In the genomic region with DNA sequence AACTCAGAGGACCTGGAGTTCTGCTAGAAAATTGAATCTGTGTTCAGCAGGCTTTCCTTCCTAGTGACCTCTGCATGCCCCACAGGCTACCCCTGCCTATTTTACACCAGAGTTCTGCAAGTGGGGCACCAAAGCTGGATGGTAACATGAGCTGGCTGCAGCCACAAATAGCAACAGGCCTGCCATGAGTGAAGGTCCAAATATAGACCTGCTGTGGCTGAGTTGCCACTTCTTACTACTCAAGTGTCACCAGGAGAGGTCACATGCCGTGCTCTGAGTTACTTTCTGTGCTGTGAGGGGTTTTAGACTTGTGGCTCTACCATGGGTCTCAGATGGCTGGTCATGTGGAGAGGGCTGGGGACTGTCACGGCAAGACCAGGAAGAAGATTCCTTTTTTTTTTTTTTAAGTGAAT, we compare ENCODE assay signal across 10 cellular contexts. TPM values are rescaled to one million over a fixed set of nuclear protein-coding genes. Genes with fewer than 3 reads are reported as not detected.
DNase-seq lines count a peak whose midpoint lies in the region; ATAC-seq and TF ChIP-seq lines count a peak whose summit lies in the region.
"Had no signal": no experiment of that assay in that cellular context is flagged by ENCODE, and none has a peak within 500 bp of the region (broad histone marks: within the 10 kb centered on the region; RNA-seq: fewer than 3 reads in every experiment).

FSD2 (minus strand) TSS at position 76 of the 413 bp plus-strand sequence. CDS start 18,679 bp downstream, outside the sequence.

- no peaks in the 10 kb centered on the region for H3K9me3 ChIP-seq in right atrium auricular region
- H3K9me3 ChIP-seq in stomach, result no peaks in the 10 kb centered on the region
- no peaks in the 10 kb centered on the region for H3K9me3 ChIP-seq in testis
- H3K9me3 ChIP-seq in colonic mucosa, result no peaks in the 10 kb centered on the region
- H3K9me3 ChIP-seq: thoracic aorta had no signal

- TF ChIP-seq CTCF in right atrium auricular region (IDR thresholded peaks at IDR 0.05), result no peak
- TF ChIP-seq CTCF in stomach (IDR thresholded peaks at IDR 0.05), result no peak
- TF ChIP-seq CTCF in testis (IDR thresholded peaks at IDR 0.05), result no peak
- TF ChIP-seq CTCF in colonic mucosa (IDR thresholded peaks at IDR 0.05), result no peak

- intact Hi-C loops in stomach (cut with DNase I; ENCODE audit: low total_unique reads) (no loop called here), testis (cut with DNase I; ENCODE audit: low total_unique reads) (no loop called here), colonic mucosa (cut with DNase I) (loop anchor here (10.0 kb wide), 1 partner anchor 261 kb away; the partner anchor contains the start of gene RPS17)

- in situ Hi-C loops in KBM-7 (cut with MboI; ENCODE audit: low pct_unique_long_range_greater_than_20kb, low sequenced_read_pairs), result no loop called here

- no peak for TF ChIP-seq POLR2A in stomach (IDR thresholded peaks at IDR 0.05)
- TF ChIP-seq POLR2A in testis (IDR thresholded peaks at IDR 0.05), result no peak

- no peaks in the 10 kb centered on the region for H3K36me3 ChIP-seq in right atrium auricular region
- no peaks in the 10 kb centered on the region for H3K36me3 ChIP-seq in stomach
- no peaks in the 10 kb centered on the region for H3K36me3 ChIP-seq in testis (ENCODE audit: low read depth, missing control alignments)
- H3K36me3 ChIP-seq in colonic mucosa, result no peaks in the 10 kb centered on the region
- H3K36me3 ChIP-seq: thoracic aorta had no signal

- ATAC-seq in GM18498 (IDR thresholded peaks at IDR 0.05; ENCODE audit: unreplicated experiment) (peak; percentile 50), GM21737 (IDR thresholded peaks at IDR 0.05; ENCODE audit: unreplicated experiment) (peak; percentile 58)

- no peak within 1 kb of the TSS for H3K9ac ChIP-seq in colonic mucosa (ENCODE audit: low read depth in 2 of 2, low read length in 2 of 2)

- H3K27me3 ChIP-seq in right atrium auricular region, result no peaks in the 10 kb centered on the region
- no peaks in the 10 kb centered on the region for H3K27me3 ChIP-seq in stomach
- H3K27me3 ChIP-seq in testis, result no peaks in the 10 kb centered on the region
- H3K27me3 ChIP-seq in colonic mucosa, result no peaks in the 10 kb centered on the region

- 73 to 88% (median 84%) methylated on average over 2 of the region's 2 CpGs for WGBS in stomach, 5 donors
- 72 to 92% methylated on average over 2 of the region's 2 CpGs for WGBS in testis, 2 donors

- H3K4me3 ChIP-seq in right atrium auricular region, result peak within 1 kb of the TSS; percentile 44 to 51
- no peak within 1 kb of the TSS for H3K4me3 ChIP-seq in stomach
- H3K4me3 ChIP-seq in testis, result no peak within 1 kb of the TSS
- no peak within 1 kb of the TSS for H3K4me3 ChIP-seq in colonic mucosa
- H3K4me3 ChIP-seq: thoracic aorta had no signal

- TF ChIP-seq EP300 in stomach (IDR thresholded peaks at IDR 0.05), result no peak

- peak within 1 kb of the TSS; percentile 97 to 98 for H3K27ac ChIP-seq in right atrium auricular region
- H3K27ac ChIP-seq in stomach, result no peak within 1 kb of the TSS
- H3K27ac ChIP-seq in testis, result no peak within 1 kb of the TSS
- H3K27ac ChIP-seq in colonic mucosa, result no peak within 1 kb of the TSS
- H3K27ac ChIP-seq: thoracic aorta had no signal

- peak; percentile 93 for DNase-seq in KBM-7
- peak; percentile 62 for DNase-seq in right atrium auricular region (ENCODE audit: low spot score)
- no peak for DNase-seq in stomach
- no peak for DNase-seq in testis
- no peak for DNase-seq in colonic mucosa
- DNase-seq in iPS-NIHi11 (ENCODE audit: low spot score), result no peak

- H3K4me1 ChIP-seq in right atrium auricular region (peaks cover 0 to 31% of the 10 kb centered on the region in 2 donors), stomach (peaks cover 0 to 10% (median 6%) of the 10 kb centered on the region in 4 donors), testis (no peaks in the 10 kb centered on the region), colonic mucosa (no peaks in the 10 kb centered on the region)

RNA-seq across cellular contexts. Expression of gene FSD2, which starts in this region (rescaled TPM):
- total RNA-seq in right atrium auricular region (10 to 100 TPM in 1 of 2 donors, 1 to 10 TPM in 1; 9.0 to 58.8 TPM), stomach (under 1 TPM in 1 of 5 donors, not detected in 4; under 0.01 TPM), testis (under 1 TPM in 1 of 2 donors, not detected in 1; 0.19 TPM), colonic mucosa (not detected)
- polyA plus RNA-seq in stomach (under 1 TPM in 1 of 3 donors, not detected in 2; 0.03 TPM), testis (ENCODE audit: insufficient read depth, low read depth, low replicate concordance) (0.95 TPM)
- total RNA-seq: lung microvascular endothelial cell, thoracic aorta had no signal

Comparison
In these comparisons a context has a peak if more than half of its experiments do, and no peak if none do; other contexts are left out.
1. RNA of gene FSD2 (total RNA-seq): 9.0 to 58.8 TPM in right atrium auricular region; 0.19 TPM in testis, under 0.01 TPM in stomach and not detected in colonic mucosa; every median in the first group is over 4 times any median in the second.
2. DNase-seq: peak in KBM-7 (single experiment) and right atrium auricular region (single experiment); none in stomach (single experiment), testis (single experiment), colonic mucosa (single experiment) and iPS-NIHi11 (single experiment).
3. H3K27ac ChIP-seq: peak in right atrium auricular region (2 of 2); none in stomach (0 of 5), testis (0 of 2) and colonic mucosa (single experiment).
4. H3K4me3 ChIP-seq: peak in right atrium auricular region (2 of 2); none in stomach (0 of 4), testis (0 of 2) and colonic mucosa (single experiment).